In genomic region chr10:61184429-61184828, GRCh38 we compare ENCODE assay signal across 25 cellular contexts.
"Had no signal": no experiment of that assay in that cellular context is flagged by ENCODE, and none has a peak within 500 bp of the region (broad histone marks: within the 10 kb centered on the region; RNA-seq: fewer than 3 reads in every experiment).

No MANE protein-coding gene starts in this region.

- FAIRE-seq: urothelium cell line had no signal

- H3K4me3 ChIP-seq: stomach, suprapubic skin, thoracic aorta, thyroid gland, tibial artery, tibial nerve, transverse colon, upper lobe of left lung, upper lobe of right lung, uterus, vagina had no signal

- H3K36me3 ChIP-seq: stomach, suprapubic skin, thoracic aorta, thyroid gland, tibial artery, tibial nerve, transverse colon, upper lobe of left lung, upper lobe of right lung, uterus, vagina had no signal

- ATAC-seq: stimulated activated effector memory CD8-positive, alpha-beta T cell treated with anti-CD3 and anti-CD28 coated beads, Interleukin-12 subunit alpha, Interleukin-12 subunit beta, amount 100 ng/mL, for 72 hours; stimulated activated memory B cell treated with anti-CD40 and anti-IgM and Interleukin-4, amounts not matched to agents 10 μg/mL and 1 μg/mL and 100 μg/mL, for 72 hours; stimulated activated naive B cell treated with anti-CD40 and anti-IgM and Interleukin-4, amounts not matched to agents 10 μg/mL and 1 μg/mL and 100 μg/mL, for 72 hours; stimulated activated naive CD8-positive, alpha-beta T cell treated with anti-CD3 and anti-CD28 coated beads, Interleukin-15, amount 100 ng/mL, for 72 hours; stimulated activated naive CD8-positive, alpha-beta T cell treated with anti-CD3 and anti-CD28 coated beads, Interleukin-15, Interleukin-2, amounts not matched to agents 100 U/mL and 50 U/mL, for 24 hours; upper lobe of right lung had no signal

- DNase-seq: stimulated activated CD4-positive, alpha-beta T cell treated with anti-CD3 and anti-CD28 coated beads, Interleukin-2, amount 100 ng/mL, for 48 hours; stimulated activated CD4-positive, alpha-beta T cell treated with anti-CD3 and anti-CD28 coated beads, Interleukin-4, amount 100 ng/mL, for 1 hour; stimulated activated CD4-positive, alpha-beta T cell treated with anti-CD3 and anti-CD28 coated beads, Interleukin-4, amount 100 ng/mL, for 24 hours; stimulated activated CD4-positive, alpha-beta T cell treated with anti-CD3 and anti-CD28 coated beads, Interleukin-4, amount 100 ng/mL, for 4 hours; stimulated activated CD8-positive, alpha-beta memory T cell treated with anti-CD3 and anti-CD28 coated beads, Interleukin-4, amount 100 ng/mL, for 48 hours; stimulated activated naive B cell treated with anti-CD40 and anti-IgM and Interleukin-4, amounts not matched to agents 10 μg/mL and 1 μg/mL and 100 μg/mL, for 72 hours; stimulated activated naive CD4-positive, alpha-beta T cell; stimulated activated naive CD4-positive, alpha-beta T cell treated with Interleukin-2 at 50 U/mL for 16 hours; stimulated activated naive CD8-positive, alpha-beta T cell treated with anti-CD3 and anti-CD28 coated beads, Interleukin-15, amount 100 ng/mL, for 72 hours; stimulated activated naive CD8-positive, alpha-beta T cell treated with anti-CD3 and anti-CD28 coated beads, Interleukin-15, Interleukin-2, amounts not matched to agents 100 U/mL and 50 U/mL, for 24 hours; stomach; substantia nigra; thyroid gland; tibial artery; transverse colon; upper lobe of left lung; upper lobe of right lung; uterus had no signal

- H3K4me1 ChIP-seq: suprapubic skin, thyroid gland, tibial artery, tibial nerve, transverse colon, upper lobe of left lung, upper lobe of right lung, vagina had no signal

- H3K27ac ChIP-seq: stomach, suprapubic skin, thoracic aorta, thyroid gland, tibial artery, tibial nerve, transverse colon, upper lobe of left lung, upper lobe of right lung, uterus, vagina had no signal

- H3K27me3 ChIP-seq: stomach, suprapubic skin, thyroid gland, tibial artery, tibial nerve, transverse colon, upper lobe of left lung, upper lobe of right lung, uterus, vagina had no signal

- H3K9me3 ChIP-seq: stomach, suprapubic skin, thoracic aorta, thyroid gland, tibial artery, tibial nerve, transverse colon, upper lobe of left lung, upper lobe of right lung, uterus, vagina had no signal
